ENCODE assay signal across 8 cellular contexts in genomic region chr6:27605401-27606342, GRCh38.
DNase-seq lines count a peak whose midpoint lies in the region; ATAC-seq and TF ChIP-seq lines count a peak whose summit lies in the region.

No MANE protein-coding gene starts in this region.

- H3K27ac ChIP-seq in subcutaneous abdominal adipose tissue (ENCODE audit: low read depth, low read length) (no peak overlapping the region), RWPE1 (no peak overlapping the region)

- H3K9me3 ChIP-seq in subcutaneous abdominal adipose tissue (ENCODE audit: control insufficient read depth in 5 of 5, low read length in 5 of 5), result no peaks in the 10 kb centered on the region

- no peaks in the 10 kb centered on the region for H3K36me3 ChIP-seq in subcutaneous abdominal adipose tissue (ENCODE audit: control insufficient read depth in 5 of 5, insufficient read depth in 5 of 5, low read length in 5 of 5)

- H3K4me1 ChIP-seq in subcutaneous abdominal adipose tissue (ENCODE audit: control insufficient read depth in 5 of 5, insufficient read depth in 5 of 5, low read length in 5 of 5), result peaks cover 0 to 10% (median 6%) of the 10 kb centered on the region in 5 donors

- TF ChIP-seq CTCF in GM12875 (IDR thresholded peaks at IDR 0.05; ENCODE audit: borderline replicate concordance, insufficient read depth, low read depth, low read length), result no peak
- TF ChIP-seq CTCF in RWPE1 (conservative IDR thresholded peaks at IDR 0.05; ENCODE audit: low read depth), result no peak

- DNase-seq in A172 (ENCODE audit: low spot score), result peak; percentile 92
- peak; percentile 92 for DNase-seq in RKO (ENCODE audit: low spot score)
- DNase-seq in erythroblast (lab: John Stamatoyannopoulos, UW), result peak; percentile 30 to 42
- DNase-seq in RWPE1 (ENCODE audit: low spot score), result no peak
- no peak for DNase-seq in NCI-H2107 treated with DMSO at 0.1 percent for 48 hours (lab: John Stamatoyannopoulos, UW; ENCODE audit: unreplicated experiment)

- TF ChIP-seq POLR2A in erythroblast (IDR thresholded peaks at IDR 0.05; ENCODE audit: low read length), result no peak

- H3K9ac ChIP-seq in subcutaneous abdominal adipose tissue (ENCODE audit: low read length in 5 of 5), result no peak overlapping the region

- peaks cover 7 to 39% (median 14%) of the 10 kb centered on the region in 5 donors for H3K27me3 ChIP-seq in subcutaneous abdominal adipose tissue (ENCODE audit: control insufficient read depth in 5 of 5, insufficient read depth in 4 of 5, low read length in 5 of 5)

- POLR2A ChIA-PET in RWPE1 (lab: Yijun Ruan, JAX; ENCODE audit: low non-redundant PET), result no interaction called here

- CTCF ChIA-PET in RWPE1 (lab: Yijun Ruan, JAX), result interaction anchor here (0.6 to 1.0 kb wide), 5 partner anchors 17 to 146 kb away, joined by 3 to 6 read pairs (median 5); no protein-coding TSS in a partner anchor

- no peak for ATAC-seq in HG03457 (IDR thresholded peaks at IDR 0.05; ENCODE audit: unreplicated experiment)

- H3K4me3 ChIP-seq in GM12875 (ENCODE audit: low read depth, low read length) (peak overlapping the region; percentile 45), subcutaneous abdominal adipose tissue (ENCODE audit: low read depth in 1 of 5, low read length in 5 of 5) (peak overlapping the region; percentile 25 to 52 (median 38))

Comparison
In these comparisons a context has a peak if more than half of its experiments do, and no peak if none do; other contexts are left out.
1. DNase-seq: peak in A172 (single experiment), RKO (single experiment) and erythroblast (2 of 2); none in RWPE1 (single experiment) and NCI-H2107 treated with DMSO at 0.1 percent for 48 hours (single experiment).